Comparison of ENCODE assay signal across 8 cellular contexts in the genomic region with DNA sequence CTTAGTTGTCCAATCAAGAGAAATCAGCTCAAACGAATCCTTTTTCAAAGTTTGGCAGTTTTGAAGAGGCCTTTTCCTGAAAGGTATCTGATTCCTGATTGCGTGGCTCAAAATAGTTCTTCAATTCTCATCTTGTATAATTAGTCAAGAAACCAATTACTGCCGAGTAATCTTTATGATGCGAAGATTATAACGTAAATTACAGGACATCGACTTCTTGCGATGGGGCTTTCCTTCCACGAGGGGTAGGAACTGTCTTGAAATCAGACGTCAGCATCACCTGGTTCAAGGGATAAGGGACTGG. TPM values are rescaled to one million over a fixed set of nuclear protein-coding genes. Genes with fewer than 3 reads are reported as not detected.
A peak's percentile ranks its signal among the peaks of the same experiment; 100 is the strongest.
DNase-seq lines count a peak whose midpoint lies in the region; ATAC-seq, FAIRE-seq and TF ChIP-seq lines count a peak whose summit lies in the region.

No MANE protein-coding gene starts in this region.

- 7 to 11% methylated on average over 9 of the region's 9 CpGs for WGBS in aorta, 2 donors

- TF ChIP-seq CTCF in lower lobe of right lung (IDR thresholded peaks at IDR 0.05): no peak

- DNase-seq in lower lobe of right lung: no peak
- no peak for DNase-seq in aorta
- DNase-seq in frontal cortex (ENCODE audit: low spot score in 2 of 2): no peak
- DNase-seq in NCI-H146 treated with DMSO at 0.1 percent for 48 hours (lab: John Stamatoyannopoulos, UW; ENCODE audit: unreplicated experiment): no peak

- ATAC-seq in GM18517 (IDR thresholded peaks at IDR 0.05; ENCODE audit: unreplicated experiment) (peak; percentile 29), HG03025 (IDR thresholded peaks at IDR 0.05; ENCODE audit: low FRiP score, unreplicated experiment) (peak; percentile 22), lower lobe of right lung (peak; percentile 31 to 42), aorta (ENCODE audit: low FRiP score) (no peak), HG03469 (IDR thresholded peaks at IDR 0.05; ENCODE audit: unreplicated experiment) (no peak)

- intact Hi-C loops in lower lobe of right lung (cut with DNase I) (no loop called here), aorta (cut with DNase I) (loop anchor here (2.0 to 5.0 kb wide), 2 partner anchors 54 to 57 kb away; a partner anchor contains a TSS)

- H3K36me3 ChIP-seq in lower lobe of right lung (peaks cover 41% of the 10 kb centered on the region), aorta (ENCODE audit: control insufficient read depth in 1 of 2, insufficient read depth in 2 of 2, low read length in 1 of 2) (peaks cover 3 to 6% of the 10 kb centered on the region in 2 donors)

- H3K27me3 ChIP-seq in lower lobe of right lung (ENCODE audit: low read depth) (no peaks in the 10 kb centered on the region), aorta (ENCODE audit: control insufficient read depth in 1 of 2, insufficient read depth in 2 of 2, low read length in 1 of 2) (no peaks in the 10 kb centered on the region)

- H3K27ac ChIP-seq in angular gyrus (ENCODE audit: low read depth, low read length): peak overlapping the region; percentile 32
- H3K27ac ChIP-seq in lower lobe of right lung: peak overlapping the region; percentile 89
- H3K27ac ChIP-seq in aorta (ENCODE audit: low read depth in 1 of 2, low read length in 2 of 2): peak overlapping the region; percentile 39 to 46

- H3K9me3 ChIP-seq in lower lobe of right lung (no peaks in the 10 kb centered on the region), aorta (ENCODE audit: control insufficient read depth, low read length) (no peaks in the 10 kb centered on the region)

- FAIRE-seq in frontal cortex (lab: Jason Lieb, UNC): no peak

- H3K4me3 ChIP-seq in lower lobe of right lung: peak overlapping the region; percentile 70
- peak overlapping the region in 1 of 2 donors; percentile 38 for H3K4me3 ChIP-seq in aorta (ENCODE audit: low read length in 2 of 2)

- H3K4me1 ChIP-seq in lower lobe of right lung (peaks cover 13% of the 10 kb centered on the region), aorta (ENCODE audit: control insufficient read depth in 1 of 2, insufficient read depth in 2 of 2, low read length in 2 of 2) (no peaks in the 10 kb centered on the region)

RNA-seq across cellular contexts. Expression of a gene that starts 0.6 kb away (rescaled TPM):
- total RNA-seq in lower lobe of right lung (58.1 TPM), aorta (10 to 100 TPM; 39.1 to 47.5 TPM), frontal cortex (81.9 TPM)
- 10 to 100 TPM; 42.1 to 65.4 TPM for polyA plus RNA-seq in aorta

RNA-seq across cellular contexts. Expression of a gene that starts 40.1 kb away (rescaled TPM):
- total RNA-seq in lower lobe of right lung (77.5 TPM), aorta (1 to 10 TPM; 2.2 to 2.6 TPM), frontal cortex (1.6 TPM)
- polyA plus RNA-seq in aorta: 1 to 10 TPM; 3.0 to 7.6 TPM

RNA-seq across cellular contexts. Expression of a gene that starts 58.3 kb away (rescaled TPM):
- total RNA-seq in lower lobe of right lung (34.9 TPM), aorta (10 to 100 TPM; 30.9 to 32.5 TPM), frontal cortex (69.7 TPM)
- 10 to 100 TPM; 10.4 to 12.7 TPM for polyA plus RNA-seq in aorta

RNA-seq across cellular contexts. Expression of a gene that starts 58.6 kb away (rescaled TPM):
- total RNA-seq in lower lobe of right lung: 79.8 TPM
- total RNA-seq in aorta: 10 to 100 TPM; 59.8 to 85.7 TPM
- polyA plus RNA-seq in aorta: 10 to 100 TPM; 34.9 to 90.8 TPM
- 142 TPM for total RNA-seq in frontal cortex

Comparison
In these comparisons a context has a peak if more than half of its experiments do, and no peak if none do; other contexts are left out.
1. ATAC-seq: peak in GM18517 (single experiment), HG03025 (single experiment) and lower lobe of right lung (2 of 2); none in aorta (single experiment) and HG03469 (single experiment).
2. H3K27ac ChIP-seq: peak in every context shown above with its lines; median percentile 89 in lower lobe of right lung; 42 in aorta; 32 in angular gyrus.
3. RNA of a gene that starts 40.1 kb away (total RNA-seq): 77.5 TPM in lower lobe of right lung (single experiment); 2.2 to 2.6 TPM in aorta and 1.6 TPM in frontal cortex (single experiment); every median in the first group is over 10 times any median in the second.